ENCODE assay signal across 8 cellular contexts in genomic region chr10:16440396-16441105, GRCh38. TPM values are rescaled to one million over a fixed set of nuclear protein-coding genes. Genes with fewer than 3 reads are reported as not detected.
DNase-seq lines count a peak whose midpoint lies in the region; ATAC-seq and TF ChIP-seq lines count a peak whose summit lies in the region.

No MANE protein-coding gene starts in this region.

- no peak for ATAC-seq in GM23338
- ATAC-seq in activated naive CD8-positive, alpha-beta T cell treated with anti-CD3 and anti-CD28 coated beads, Interleukin-2, amount 50 U/mL, for 24 hours: no peak
- ATAC-seq in right lobe of liver: peak; percentile 3 to 48 (median 20)
- ATAC-seq in HG03457 (IDR thresholded peaks at IDR 0.05; ENCODE audit: unreplicated experiment): no peak

- H3K23ac ChIP-seq in neuronal stem cell (ENCODE audit: low read depth, low read length, poor library complexity): no peak overlapping the region

- H3K27ac ChIP-seq in GM23338 (ENCODE audit: low read depth): no peak overlapping the region
- peak overlapping the region; percentile 25 to 37 (median 34) for H3K27ac ChIP-seq in right lobe of liver
- H3K27ac ChIP-seq in neuronal stem cell (replicated peaks; ENCODE audit: low read length): no peak overlapping the region

- no peaks in the 10 kb centered on the region for H3F3A ChIP-seq in GM23338 (replicated peaks; ENCODE audit: low read depth)

- no peak overlapping the region for H2BK5ac ChIP-seq in neuronal stem cell (ENCODE audit: low read length)

- H3K4me3 ChIP-seq in GM23338: no peak overlapping the region
- H3K4me3 ChIP-seq in right lobe of liver: no peak overlapping the region
- no peak overlapping the region for H3K4me3 ChIP-seq in neuronal stem cell (ENCODE audit: low read length in 2 of 2)

- peaks cover under 1% of the 10 kb centered on the region for H3K79me1 ChIP-seq in neuronal stem cell (ENCODE audit: low read depth, low read length)

- no peak overlapping the region for H4K91ac ChIP-seq in neuronal stem cell (ENCODE audit: low read depth, low read length, poor library complexity)

- H3K4me1 ChIP-seq in GM23338 (ENCODE audit: insufficient read depth) (peaks cover 6% of the 10 kb centered on the region), right lobe of liver (peaks cover 0 to 27% (median 7%) of the 10 kb centered on the region in 4 donors), neuronal stem cell (ENCODE audit: control insufficient read depth in 2 of 2, insufficient read depth in 1 of 2, low read depth in 1 of 2, low read length in 2 of 2) (peaks cover 3% of the 10 kb centered on the region in 2 donors)

- H3K4me3 Mint-ChIP-seq in GM23338: no peak overlapping the region
- H3K4me3 Mint-ChIP-seq in activated naive CD8-positive, alpha-beta T cell treated with anti-CD3 and anti-CD28 coated beads, Interleukin-2, amount 50 U/mL, for 24 hours: peak overlapping the region; percentile 64

- TF ChIP-seq POLR2A in right lobe of liver (IDR thresholded peaks at IDR 0.05): peak; percentile 25
- no peak for TF ChIP-seq POLR2A in erythroblast (IDR thresholded peaks at IDR 0.05; ENCODE audit: low read length)

- no peak overlapping the region for H2AFZ ChIP-seq in GM23338
- no peak overlapping the region for H2AFZ ChIP-seq in neuronal stem cell (ENCODE audit: low read length)

- H3K36me3 Mint-ChIP-seq in GM23338 (ENCODE audit: low read depth): no peaks in the 10 kb centered on the region
- H3K36me3 Mint-ChIP-seq in activated naive CD8-positive, alpha-beta T cell treated with anti-CD3 and anti-CD28 coated beads, Interleukin-2, amount 50 U/mL, for 24 hours (ENCODE audit: low read depth): peaks cover 52% of the 10 kb centered on the region

- H3K27me3 ChIP-seq in GM23338 (ENCODE audit: insufficient read depth): no peaks in the 10 kb centered on the region
- no peaks in the 10 kb centered on the region for H3K27me3 ChIP-seq in right lobe of liver
- peaks cover 0 to 11% (median 0%) of the 10 kb centered on the region in 3 experiments for H3K27me3 ChIP-seq in neuronal stem cell (ENCODE audit: control insufficient read depth in 3 of 3, insufficient read depth in 3 of 3, low read depth in 1 of 3, low read length in 3 of 3)

- WGBS in right lobe of liver (ENCODE audit: insufficient coverage, low coverage, low lambda C conversion rate, missing lambda C conversion rate): 28% methylated on average over 10 of the region's 12 CpGs
- no CpG with 5 or more reads among the region's 12 CpGs for WGBS in neuronal stem cell (ENCODE audit: extremely low coverage in 2 of 2, insufficient read length in 2 of 2, insufficient replicate concordance in 1 of 2), 2 donors

- in situ Hi-C loops in ACHN (cut with HindIII; ENCODE audit: low pct_ligation_motif_present, low pct_unique_long_range_greater_than_20kb, low sequenced_read_pairs): no loop called here

- no peaks in the 10 kb centered on the region for H3K9me2 ChIP-seq in GM23338 (ENCODE audit: insufficient read depth)

- H3K27ac Mint-ChIP-seq in GM23338: peak overlapping the region; percentile 76
- H3K27ac Mint-ChIP-seq in activated naive CD8-positive, alpha-beta T cell treated with anti-CD3 and anti-CD28 coated beads, Interleukin-2, amount 50 U/mL, for 24 hours: no peak overlapping the region

- H4K20me1 ChIP-seq in GM23338 (replicated peaks; ENCODE audit: insufficient read depth): no peaks in the 10 kb centered on the region; the same call in 1 of the 2 replicates

- H3K14ac ChIP-seq in neuronal stem cell (ENCODE audit: low read length): no peak overlapping the region

- H3K9me3 ChIP-seq in right lobe of liver: no peaks in the 10 kb centered on the region
- no peaks in the 10 kb centered on the region for H3K9me3 ChIP-seq in neuronal stem cell (replicated peaks in 1 of 2; ENCODE audit: control insufficient read depth in 2 of 2, insufficient read depth in 1 of 2, low read depth in 1 of 2, low read length in 2 of 2)

- H3K9me3 Mint-ChIP-seq in GM23338: no peaks in the 10 kb centered on the region
- H3K9me3 Mint-ChIP-seq in activated naive CD8-positive, alpha-beta T cell treated with anti-CD3 and anti-CD28 coated beads, Interleukin-2, amount 50 U/mL, for 24 hours: no peaks in the 10 kb centered on the region

- DNase-seq in ACHN (peak; percentile 50), GM23338 (ENCODE audit: low spot score) (no peak), right lobe of liver (peak in 2 of 3 donors; percentile 25 to 64), GM20000 (ENCODE audit: low spot score) (no peak), neuronal stem cell (ENCODE audit: low spot score) (no peak), erythroblast (lab: John Stamatoyannopoulos, UW) (no peak)
- peak; percentile 21 for DNase-seq in activated naive CD8-positive, alpha-beta T cell treated with anti-CD3 and anti-CD28 coated beads, Interleukin-2, amount 50 U/mL, for 24 hours

- H3K36me3 ChIP-seq in GM23338 (ENCODE audit: insufficient read depth) (no peaks in the 10 kb centered on the region), right lobe of liver (no peaks in the 10 kb centered on the region), neuronal stem cell (replicated peaks in 1 of 2; ENCODE audit: control insufficient read depth in 2 of 2, insufficient read depth in 2 of 2, low read length in 2 of 2) (no peaks in the 10 kb centered on the region)

- H3K4me2 ChIP-seq in GM23338 (no peak overlapping the region), neuronal stem cell (ENCODE audit: insufficient read depth, low read length, poor library complexity, severe bottlenecking) (no peak overlapping the region)

- TF ChIP-seq CTCF in GM23338 (conservative IDR thresholded peaks at IDR 0.05; ENCODE audit: low read depth in 2 of 2) (no peak), right lobe of liver (IDR thresholded peaks at IDR 0.05) (no peak), GM20000 (IDR thresholded peaks at IDR 0.05; ENCODE audit: extremely low read depth, missing control alignments) (no peak)

- H3K4me1 Mint-ChIP-seq in GM23338: peaks cover 19% of the 10 kb centered on the region
- peaks cover 53% of the 10 kb centered on the region for H3K4me1 Mint-ChIP-seq in activated naive CD8-positive, alpha-beta T cell treated with anti-CD3 and anti-CD28 coated beads, Interleukin-2, amount 50 U/mL, for 24 hours

- intact Hi-C loops in right lobe of liver (cut with DNase I): no loop called here

- H2BK120ac ChIP-seq in neuronal stem cell (ENCODE audit: low read depth, low read length): no peak overlapping the region

- H3K18ac ChIP-seq in neuronal stem cell (ENCODE audit: low read length): no peak overlapping the region

- H2AK5ac ChIP-seq in neuronal stem cell (ENCODE audit: low read depth, low read length): no peak overlapping the region

- H2BK12ac ChIP-seq in neuronal stem cell (ENCODE audit: low read length): no peak overlapping the region

- no peaks in the 10 kb centered on the region for H3K27me3 Mint-ChIP-seq in GM23338 (ENCODE audit: insufficient read depth, low read depth, poor library complexity)
- H3K27me3 Mint-ChIP-seq in activated naive CD8-positive, alpha-beta T cell treated with anti-CD3 and anti-CD28 coated beads, Interleukin-2, amount 50 U/mL, for 24 hours: no peaks in the 10 kb centered on the region

- H3K4ac ChIP-seq in neuronal stem cell (ENCODE audit: low read length): no peak overlapping the region

- H2BK15ac ChIP-seq in neuronal stem cell (ENCODE audit: low read length): no peak overlapping the region

- no peak overlapping the region for H4K8ac ChIP-seq in neuronal stem cell (ENCODE audit: low read depth, low read length)

- H3K9ac ChIP-seq in neuronal stem cell (ENCODE audit: low read depth, low read length, poor library complexity): no peak overlapping the region

- H3K79me2 ChIP-seq in GM23338 (replicated peaks; ENCODE audit: insufficient read depth): no peaks in the 10 kb centered on the region

RNA-seq across cellular contexts. Expression of gene PTER, which starts 3.7 kb away (rescaled TPM):
- 3.5 and 4.8 TPM in 2 replicates for total RNA-seq in GM23338 (2014; rRNA removed; shearing (Covaris generic))
- 4.4 and 4.9 TPM in 2 replicates for polyA plus RNA-seq in GM23338 (2016; fragmentation: Nextera tagmentation; extraction: Ambion mirVana)
- 10 to 100 TPM in 4 of 6 experiments, 1 to 10 TPM in 2; 8.5 to 31.8 (median 12.2) TPM for total RNA-seq in right lobe of liver
- polyA plus RNA-seq in neuronal stem cell (2013, experiment 1 of 2): 6.0 TPM
- polyA plus RNA-seq in neuronal stem cell (2013, experiment 2 of 2): 6.1 TPM

Comparison
In these comparisons a context has a peak if more than half of its experiments do, and no peak if none do; other contexts are left out.
1. DNase-seq: peak in ACHN (single experiment), activated naive CD8-positive, alpha-beta T cell treated with anti-CD3 and anti-CD28 coated beads, Interleukin-2, amount 50 U/mL, for 24 hours (single experiment) and right lobe of liver (2 of 3); none in GM23338 (single experiment), GM20000 (single experiment), neuronal stem cell (single experiment) and erythroblast (0 of 2).
2. ATAC-seq: peak in right lobe of liver (4 of 4); none in GM23338 (single experiment), activated naive CD8-positive, alpha-beta T cell treated with anti-CD3 and anti-CD28 coated beads, Interleukin-2, amount 50 U/mL, for 24 hours (single experiment) and HG03457 (single experiment).
3. H3K27ac ChIP-seq: peak in right lobe of liver (3 of 3); none in GM23338 (single experiment) and neuronal stem cell (single experiment).